1 cellular context compared by ENCODE assay signal in the genomic region with DNA sequence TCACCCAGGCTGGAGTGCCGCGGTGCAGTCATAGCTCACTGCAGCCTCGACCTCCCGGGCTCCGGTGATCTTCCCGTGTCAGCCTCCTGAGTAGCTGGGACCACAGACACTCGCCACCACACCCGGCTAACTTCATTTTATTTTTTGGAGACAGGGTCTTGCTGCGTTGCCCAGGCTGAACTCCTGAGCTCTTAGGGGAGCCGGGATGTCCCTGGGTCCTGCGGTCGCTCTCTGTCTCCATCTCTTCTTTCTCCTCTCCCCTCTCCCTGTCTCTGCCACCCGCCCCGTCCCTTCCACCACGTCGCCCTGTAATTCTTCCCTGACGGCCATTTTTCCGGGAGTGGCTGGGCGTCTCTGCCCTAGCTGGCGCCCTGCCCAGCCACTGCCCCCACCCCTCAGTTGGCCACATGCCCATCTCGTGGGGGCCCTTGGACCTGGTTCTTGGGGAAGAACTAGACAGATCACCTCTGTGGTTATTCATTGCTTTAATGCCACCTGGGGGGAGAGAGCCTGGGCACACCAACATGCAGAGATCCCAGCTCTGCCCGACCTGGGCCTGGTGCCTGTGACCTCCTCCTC.
TF ChIP-seq lines count a peak whose summit lies in the region.

No MANE protein-coding gene starts in this region.

TF ChIP-seq in HEK293, 187 proteins besides CTCF, POLR2A, EP300 and RAD21 (continued from another document):
- TF ChIP-seq, protein P1, sequence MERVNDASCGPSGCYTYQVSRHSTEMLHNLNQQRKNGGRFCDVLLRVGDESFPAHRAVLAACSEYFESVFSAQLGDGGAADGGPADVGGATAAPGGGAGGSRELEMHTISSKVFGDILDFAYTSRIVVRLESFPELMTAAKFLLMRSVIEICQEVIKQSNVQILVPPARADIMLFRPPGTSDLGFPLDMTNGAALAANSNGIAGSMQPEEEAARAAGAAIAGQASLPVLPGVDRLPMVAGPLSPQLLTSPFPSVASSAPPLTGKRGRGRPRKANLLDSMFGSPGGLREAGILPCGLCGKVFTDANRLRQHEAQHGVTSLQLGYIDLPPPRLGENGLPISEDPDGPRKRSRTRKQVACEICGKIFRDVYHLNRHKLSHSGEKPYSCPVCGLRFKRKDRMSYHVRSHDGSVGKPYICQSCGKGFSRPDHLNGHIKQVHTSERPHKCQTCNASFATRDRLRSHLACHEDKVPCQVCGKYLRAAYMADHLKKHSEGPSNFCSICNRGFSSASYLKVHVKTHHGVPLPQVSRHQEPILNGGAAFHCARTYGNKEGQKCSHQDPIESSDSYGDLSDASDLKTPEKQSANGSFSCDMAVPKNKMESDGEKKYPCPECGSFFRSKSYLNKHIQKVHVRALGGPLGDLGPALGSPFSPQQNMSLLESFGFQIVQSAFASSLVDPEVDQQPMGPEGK (tag by site-specific recombination; IDR thresholded peaks at IDR 0.05), result peak; percentile 64
- TF ChIP-seq ZNF623 (tag by site-specific recombination; IDR thresholded peaks at IDR 0.05), result peak; percentile 44; the same call in 1 of the 2 replicates
- TF ChIP-seq ZNF449 (tag by site-specific recombination; IDR thresholded peaks at IDR 0.05), result 0 out of 2 replicates have a peak, but pooled peaks have one; percentile 43
